In the genomic region with DNA sequence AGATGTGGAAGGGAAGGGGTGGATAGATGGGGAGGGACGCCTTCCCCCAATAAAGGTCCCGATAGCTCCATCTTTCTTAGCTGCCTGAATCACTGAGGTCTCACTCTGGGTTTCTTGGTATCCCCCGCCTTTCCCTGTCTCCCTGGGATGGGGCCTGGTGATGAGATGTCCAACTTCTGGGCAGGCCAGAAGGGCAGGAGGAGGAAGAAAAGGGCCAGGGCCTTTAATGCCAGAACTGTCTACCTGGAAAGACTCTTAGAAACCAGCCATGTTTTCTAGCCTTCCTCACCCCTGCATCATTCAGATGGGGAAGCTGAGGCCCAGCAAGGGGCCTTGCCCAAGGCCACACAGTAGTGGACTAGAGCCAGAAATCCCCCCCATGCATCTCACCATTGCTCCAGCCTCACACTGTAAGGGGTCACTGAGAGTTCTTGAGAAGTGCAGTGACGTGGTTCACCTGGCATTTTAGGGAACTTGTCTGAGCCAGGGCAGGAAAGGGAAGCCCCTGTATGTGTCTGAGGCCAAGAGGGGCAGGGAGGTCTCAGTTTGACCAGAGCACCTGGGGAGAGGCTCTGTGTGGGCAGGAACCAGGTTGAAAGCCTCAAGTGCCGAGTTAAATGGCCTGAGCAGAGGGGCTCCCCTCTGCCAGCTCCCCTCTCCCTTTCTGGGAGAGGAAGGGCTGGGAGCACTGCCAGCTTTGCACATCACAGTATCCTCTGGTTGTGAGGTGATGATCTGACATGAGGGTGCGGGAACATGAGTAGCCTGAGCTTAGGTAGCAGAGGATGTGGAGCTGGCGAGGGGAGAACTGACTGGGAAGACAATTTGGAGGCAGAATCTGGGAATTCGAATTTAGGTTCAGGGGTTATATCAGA, we compare ENCODE assay signal across 10 cellular contexts. TPM values are rescaled to one million over a fixed set of nuclear protein-coding genes. Genes with fewer than 3 reads are reported as not detected.
DNase-seq lines count a peak whose midpoint lies in the region; ATAC-seq and TF ChIP-seq lines count a peak whose summit lies in the region.
"Had no signal": no experiment of that assay in that cellular context is flagged by ENCODE, and none has a peak within 500 bp of the region (broad histone marks: within the 10 kb centered on the region; RNA-seq: fewer than 3 reads in every experiment).

No MANE protein-coding gene starts in this region.

- no peak overlapping the region for H3K27ac Mint-ChIP-seq in activated B cell treated with CpG ODN at 0.5 μM for 24 hours
- peak overlapping the region; percentile 95 for H3K27ac Mint-ChIP-seq in stimulated activated memory B cell treated with anti-CD40 and anti-IgM and Interleukin-4, amounts not matched to agents 10 μg/mL and 1 μg/mL and 100 μg/mL, for 72 hours

- WGBS in GM23248 (ENCODE audit: low coverage in 1 of 2, low lambda C conversion rate in 2 of 2, missing lambda C conversion rate in 2 of 2), 2 experiments, result 53 to 61% methylated on average over 8 of the region's 8 CpGs

- peak overlapping the region; percentile 52 for H3K4me2 ChIP-seq in GM23248 (ENCODE audit: unreplicated experiment)

- no peaks in the 10 kb centered on the region for H3K9me3 Mint-ChIP-seq in activated B cell treated with CpG ODN at 0.5 μM for 24 hours
- no peaks in the 10 kb centered on the region for H3K9me3 Mint-ChIP-seq in stimulated activated memory B cell treated with anti-CD40 and anti-IgM and Interleukin-4, amounts not matched to agents 10 μg/mL and 1 μg/mL and 100 μg/mL, for 72 hours

- peaks cover 68% of the 10 kb centered on the region for H3K4me1 ChIP-seq in GM23248 (ENCODE audit: insufficient read depth)

- DNase-seq in GM23248 (peak; percentile 66), activated B cell treated with CpG ODN at 0.5 μM for 24 hours (no peak), left kidney (ENCODE audit: low read depth, low spot score) (peak; percentile 58), SIG-M5 treated with dmso at 0.1 percent for 504 hours (lab: John Stamatoyannopoulos, UW; ENCODE audit: unreplicated experiment) (no peak), NCI-H2081 treated with DMSO at 0.1 percent for 48 hours (lab: John Stamatoyannopoulos, UW) (no peak)
- no peak for DNase-seq in activated CD4-positive, alpha-beta T cell treated with anti-CD3 and anti-CD28 coated beads for 1 hour
- DNase-seq in stimulated activated naive CD4-positive, alpha-beta T cell treated with Interleukin-2 at 50 U/mL for 16 hours (lab: John Stamatoyannopoulos, UW), result no peak
- DNase-seq: PC-3 had no signal

- peak; percentile 66 for ATAC-seq in activated B cell treated with CpG ODN at 0.5 μM for 24 hours (ENCODE audit: low read depth)
- peak; percentile 88 for ATAC-seq in stimulated activated memory B cell treated with anti-CD40 and anti-IgM and Interleukin-4, amounts not matched to agents 10 μg/mL and 1 μg/mL and 100 μg/mL, for 72 hours
- ATAC-seq: PC-3 had no signal

- no peak for TF ChIP-seq CTCF in activated B cell treated with CpG ODN at 0.5 μM for 24 hours (IDR thresholded peaks at IDR 0.05)

- H3K79me2 ChIP-seq in GM23248 (ENCODE audit: insufficient read depth), result peaks cover 100% of the 10 kb centered on the region

- POLR2A ChIA-PET in activated B cell treated with CpG ODN at 0.5 μM for 24 hours (lab: Charles Lee), result interaction anchor here (1.2 to 1.5 kb wide), 2 partner anchors 14 to 62 kb away, joined by 3 to 4 read pairs; a partner anchor contains a TSS

- CTCF ChIA-PET in activated B cell treated with CpG ODN at 0.5 μM for 24 hours (lab: Charles Lee), result interaction anchor here (1.0 to 3.4 kb wide), 2 partner anchors 14 to 15 kb away, joined by 3 to 10 read pairs; no protein-coding TSS in a partner anchor

- intact Hi-C loops in activated B cell treated with CpG ODN at 0.5 μM for 24 hours (cut with micrococcal nuclease), result no loop called here

- peaks cover 40% of the 10 kb centered on the region for H3F3A ChIP-seq in GM23248 (ENCODE audit: insufficient read depth)

- H4K20me1 ChIP-seq in GM23248 (ENCODE audit: insufficient read depth), result peaks cover 6% of the 10 kb centered on the region; the same call in 1 of the 2 replicates

- peaks cover 2% of the 10 kb centered on the region for H3K27me3 Mint-ChIP-seq in activated B cell treated with CpG ODN at 0.5 μM for 24 hours
- H3K27me3 Mint-ChIP-seq in stimulated activated memory B cell treated with anti-CD40 and anti-IgM and Interleukin-4, amounts not matched to agents 10 μg/mL and 1 μg/mL and 100 μg/mL, for 72 hours, result no peaks in the 10 kb centered on the region

- in situ Hi-C loops in GM23248 (cut with MboI), result no loop called here

- peak overlapping the region; percentile 59 for H3K9ac ChIP-seq in GM23248

- H3K36me3 Mint-ChIP-seq in activated B cell treated with CpG ODN at 0.5 μM for 24 hours (ENCODE audit: low read depth), result no peaks in the 10 kb centered on the region
- H3K36me3 Mint-ChIP-seq in stimulated activated memory B cell treated with anti-CD40 and anti-IgM and Interleukin-4, amounts not matched to agents 10 μg/mL and 1 μg/mL and 100 μg/mL, for 72 hours, result peaks cover 45% of the 10 kb centered on the region

- H3K27me3 ChIP-seq in GM23248 (replicated peaks; ENCODE audit: insufficient read depth), result no peaks in the 10 kb centered on the region

- peak overlapping the region; percentile 24 for H3K4me3 Mint-ChIP-seq in activated B cell treated with CpG ODN at 0.5 μM for 24 hours
- peak overlapping the region; percentile 51 for H3K4me3 Mint-ChIP-seq in stimulated activated memory B cell treated with anti-CD40 and anti-IgM and Interleukin-4, amounts not matched to agents 10 μg/mL and 1 μg/mL and 100 μg/mL, for 72 hours

- no peak overlapping the region for H3K4me3 ChIP-seq in GM23248

- H3K36me3 ChIP-seq in GM23248 (ENCODE audit: low read depth), result no peaks in the 10 kb centered on the region

- H3K9me3 ChIP-seq in GM23248 (ENCODE audit: low read depth), result no peaks in the 10 kb centered on the region

- H3K27ac ChIP-seq in GM23248, result peak overlapping the region; percentile 74

- peaks cover 30% of the 10 kb centered on the region for H3K4me1 Mint-ChIP-seq in activated B cell treated with CpG ODN at 0.5 μM for 24 hours
- peaks cover 72% of the 10 kb centered on the region for H3K4me1 Mint-ChIP-seq in stimulated activated memory B cell treated with anti-CD40 and anti-IgM and Interleukin-4, amounts not matched to agents 10 μg/mL and 1 μg/mL and 100 μg/mL, for 72 hours

- H2AFZ ChIP-seq in GM23248, result no peak overlapping the region

- no peaks in the 10 kb centered on the region for H3K9me2 ChIP-seq in GM23248 (ENCODE audit: insufficient read depth)

RNA-seq across cellular contexts. Expression of a gene that starts 14.3 kb away (rescaled TPM):
- total RNA-seq in GM23248 (2014; rRNA removed; shearing (Covaris generic)), result 23.5 and 24.2 TPM in 2 replicates
- 15.3 and 16.5 TPM in 2 replicates for polyA plus RNA-seq in GM23248 (2016; fragmentation: Nextera tagmentation; extraction: Ambion mirVana)
- total RNA-seq in activated B cell treated with CpG ODN at 0.5 μM for 24 hours, result 0.02 TPM in 1 of 2 replicates, not detected in the other
- polyA plus RNA-seq: IgD-negative memory B cell had no signal

RNA-seq across cellular contexts. Expression of a gene that starts 50.2 kb away (rescaled TPM):
- 0.76 TPM in 1 of 2 replicates, not detected in the other for total RNA-seq in GM23248 (2014; rRNA removed; shearing (Covaris generic))
- polyA plus RNA-seq in GM23248 (2016; fragmentation: Nextera tagmentation; extraction: Ambion mirVana), result 0.99 and 1.5 TPM in 2 replicates
- total RNA-seq in activated B cell treated with CpG ODN at 0.5 μM for 24 hours, result 0.22 TPM in 1 of 2 replicates, not detected in the other
- polyA plus RNA-seq: IgD-negative memory B cell had no signal

RNA-seq across cellular contexts. Expression of a gene that starts 53.9 kb away (rescaled TPM):
- total RNA-seq in GM23248 (2014; rRNA removed; shearing (Covaris generic)), result 7.1 and 8.2 TPM in 2 replicates
- 2.8 and 2.9 TPM in 2 replicates for polyA plus RNA-seq in GM23248 (2016; fragmentation: Nextera tagmentation; extraction: Ambion mirVana)
- total RNA-seq in activated B cell treated with CpG ODN at 0.5 μM for 24 hours, result 81.8 and 90.1 TPM in 2 replicates

Comparison
In these comparisons a context has a peak if more than half of its experiments do, and no peak if none do; other contexts are left out.
1. DNase-seq: peak in GM23248 (single experiment) and left kidney (single experiment); none in activated B cell treated with CpG ODN at 0.5 μM for 24 hours (single experiment), SIG-M5 treated with dmso at 0.1 percent for 504 hours (single experiment), activated CD4-positive, alpha-beta T cell treated with anti-CD3 and anti-CD28 coated beads for 1 hour (single experiment), stimulated activated naive CD4-positive, alpha-beta T cell treated with Interleukin-2 at 50 U/mL for 16 hours (single experiment) and NCI-H2081 treated with DMSO at 0.1 percent for 48 hours (single experiment).
2. RNA of a gene that starts 14.3 kb away (total RNA-seq): 23.5 to 24.2 TPM in GM23248; 0.02 TPM in activated B cell treated with CpG ODN at 0.5 μM for 24 hours; every median in the first group is over 10 times any median in the second.